In the genomic region with DNA sequence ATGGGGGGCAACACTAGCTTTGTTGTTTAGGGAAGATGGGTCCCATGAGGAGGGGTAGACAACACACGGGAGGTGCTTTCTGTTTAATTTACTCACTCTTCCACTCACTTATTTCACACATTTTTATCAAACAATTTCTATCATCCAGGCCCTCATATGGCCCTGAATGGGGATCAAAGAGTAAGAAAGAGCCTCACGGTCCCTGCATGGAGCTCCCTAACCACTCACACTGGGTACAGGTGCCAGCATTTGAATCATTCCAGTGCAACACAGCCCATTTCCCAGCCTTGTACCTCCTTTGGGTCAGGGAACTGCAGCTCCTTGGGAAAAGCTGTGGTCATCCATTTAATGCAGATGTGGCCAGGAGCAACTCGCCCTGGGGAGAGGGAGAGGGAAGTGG, we compare ENCODE assay signal across 1 cellular context.
TF ChIP-seq lines count a peak whose summit lies in the region.

No MANE protein-coding gene starts in this region.

TF ChIP-seq in IMR-90, 13 proteins besides CTCF, POLR2A, EP300 and RAD21:
- TF ChIP-seq FOS (IDR thresholded peaks at IDR 0.05; ENCODE audit: low read depth, low read length) (no peak), CHD1 (IDR thresholded peaks at IDR 0.05; ENCODE audit: low read depth, low read length) (no peak), MAFK (IDR thresholded peaks at IDR 0.05; ENCODE audit: low read depth, low read length) (no peak), MXI1 (IDR thresholded peaks at IDR 0.05; ENCODE audit: borderline replicate concordance, low read depth, low read length) (no peak), CEBPB (IDR thresholded peaks at IDR 0.05; ENCODE audit: low read depth, low read length) (no peak), RCOR1 (IDR thresholded peaks at IDR 0.05; ENCODE audit: insufficient replicate concordance, low read length) (no peak), ELK1 (IDR thresholded peaks at IDR 0.05; ENCODE audit: borderline replicate concordance, low read depth, low read length) (no peak), BHLHE40 (IDR thresholded peaks at IDR 0.05; ENCODE audit: low read depth, low read length) (no peak), SMC3 (IDR thresholded peaks at IDR 0.05; ENCODE audit: low read depth, low read length) (no peak), MAZ (IDR thresholded peaks at IDR 0.05; ENCODE audit: borderline replicate concordance, low read depth, low read length) (no peak), RFX5 (IDR thresholded peaks at IDR 0.05; ENCODE audit: low read depth, low read length) (no peak), NFE2L2 (IDR thresholded peaks at IDR 0.05; ENCODE audit: low read depth, low read length) (no peak)
- TF ChIP-seq, protein P1, sequence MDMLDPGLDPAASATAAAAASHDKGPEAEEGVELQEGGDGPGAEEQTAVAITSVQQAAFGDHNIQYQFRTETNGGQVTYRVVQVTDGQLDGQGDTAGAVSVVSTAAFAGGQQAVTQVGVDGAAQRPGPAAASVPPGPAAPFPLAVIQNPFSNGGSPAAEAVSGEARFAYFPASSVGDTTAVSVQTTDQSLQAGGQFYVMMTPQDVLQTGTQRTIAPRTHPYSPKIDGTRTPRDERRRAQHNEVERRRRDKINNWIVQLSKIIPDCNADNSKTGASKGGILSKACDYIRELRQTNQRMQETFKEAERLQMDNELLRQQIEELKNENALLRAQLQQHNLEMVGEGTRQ (IDR thresholded peaks at IDR 0.05; ENCODE audit: low read depth, low read length) = no peak
